Comparison of ENCODE assay signal across 7 cellular contexts in the genomic region with DNA sequence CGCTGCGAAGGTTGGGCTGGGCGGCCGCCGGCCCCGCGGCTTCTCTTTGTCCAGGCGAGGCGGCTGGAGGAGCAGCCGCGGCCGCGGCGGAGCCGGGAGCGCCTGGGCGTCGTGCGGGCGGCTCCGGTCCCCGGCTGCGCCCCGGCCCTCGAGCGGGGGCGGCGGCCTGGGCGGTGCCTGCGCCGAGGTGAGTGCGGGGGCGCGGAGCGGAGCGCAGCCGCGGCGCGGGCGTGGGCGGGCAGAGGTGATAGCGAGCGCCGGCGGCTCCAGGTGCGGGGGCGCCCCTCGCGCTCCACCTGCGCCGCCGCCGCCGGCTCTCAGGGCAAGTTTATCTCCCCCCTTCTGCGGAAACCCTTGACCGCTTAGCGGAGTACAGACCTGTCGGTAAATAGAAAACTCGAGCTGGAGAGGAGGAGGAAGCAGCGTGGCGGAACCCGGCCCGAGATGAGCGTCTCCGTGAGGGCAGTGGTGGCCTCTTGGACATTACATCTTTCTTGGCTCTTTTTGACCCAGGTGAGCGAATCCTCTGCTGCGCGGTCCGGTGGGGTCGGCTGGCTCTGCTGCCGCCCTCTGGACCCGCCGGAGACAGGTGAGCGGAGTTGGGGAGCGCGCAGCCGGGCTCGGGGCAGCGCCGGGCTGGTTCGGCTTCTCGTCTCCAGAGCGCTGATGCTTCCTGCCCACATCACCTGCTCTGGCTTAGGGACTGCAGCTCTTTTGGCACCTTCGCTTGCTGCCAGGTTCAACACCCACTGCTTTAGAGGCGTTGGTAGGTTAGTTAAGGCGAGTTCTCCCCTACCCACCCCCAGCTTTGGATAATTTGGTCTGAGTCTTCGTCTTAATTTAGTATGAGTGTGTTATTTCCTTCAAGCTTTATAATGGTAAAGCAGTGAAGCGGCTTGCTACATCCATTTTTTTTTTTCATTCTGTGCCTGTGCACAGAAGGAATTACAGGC.
A peak's percentile ranks its signal among the peaks of the same experiment; 100 is the strongest.
DNase-seq lines count a peak whose midpoint lies in the region; ATAC-seq lines count a peak whose summit lies in the region.

Gene MTUS2, plus strand, starts transcription at position 241 of the 953 bp plus-strand sequence.

- H3K27me3 Mint-ChIP-seq in activated T-cell treated with anti-CD3 and anti-CD28 coated beads, Interleukin-2, amount 50 U/mL, for 24 hours: peaks cover 82% of the 10 kb centered on the region

- H3K4me1 Mint-ChIP-seq in activated T-cell treated with anti-CD3 and anti-CD28 coated beads, Interleukin-2, amount 50 U/mL, for 24 hours (ENCODE audit: low read depth): peaks cover 6% of the 10 kb centered on the region

- H3K9me3 Mint-ChIP-seq in activated T-cell treated with anti-CD3 and anti-CD28 coated beads, Interleukin-2, amount 50 U/mL, for 24 hours: peaks cover 2% of the 10 kb centered on the region

- intact Hi-C loops in head of caudate nucleus (cut with DNase I): no loop called here
- intact Hi-C loops in posterior cingulate gyrus (cut with DNase I): no loop called here

- no peak within 1 kb of the TSS for H3K27ac Mint-ChIP-seq in activated T-cell treated with anti-CD3 and anti-CD28 coated beads, Interleukin-2, amount 50 U/mL, for 24 hours

- peak; percentile 49 for ATAC-seq in GM19023 (IDR thresholded peaks at IDR 0.05; ENCODE audit: unreplicated experiment)
- ATAC-seq in HG03520 (IDR thresholded peaks at IDR 0.05; ENCODE audit: unreplicated experiment): peak; percentile 51

- H3K36me3 Mint-ChIP-seq in activated T-cell treated with anti-CD3 and anti-CD28 coated beads, Interleukin-2, amount 50 U/mL, for 24 hours (ENCODE audit: low read depth): no peaks in the 10 kb centered on the region

- peak within 1 kb of the TSS; percentile 62 for H3K4me3 Mint-ChIP-seq in activated T-cell treated with anti-CD3 and anti-CD28 coated beads, Interleukin-2, amount 50 U/mL, for 24 hours

- peak; percentile 42 for DNase-seq in activated T-cell treated with anti-CD3 and anti-CD28 coated beads, Interleukin-2, amount 50 U/mL, for 24 hours
- DNase-seq in head of caudate nucleus (peak in 35 of 42 donors; percentile 5 to 70 (median 33)), posterior cingulate gyrus (peak in 8 of 10 donors; percentile 26 to 88 (median 38)), MV-4-11 (lab: John Stamatoyannopoulos, UW) (no peak), NCI-H2029 (lab: John Stamatoyannopoulos, UW) (no peak)

Comparison
In these comparisons a context has a peak if more than half of its experiments do, and no peak if none do; other contexts are left out.
1. DNase-seq: peak in activated T-cell treated with anti-CD3 and anti-CD28 coated beads, Interleukin-2, amount 50 U/mL, for 24 hours (single experiment), head of caudate nucleus (35 of 42) and posterior cingulate gyrus (8 of 10); none in MV-4-11 (single experiment) and NCI-H2029 (single experiment).